1 cellular context compared by ENCODE assay signal in the genomic region with DNA sequence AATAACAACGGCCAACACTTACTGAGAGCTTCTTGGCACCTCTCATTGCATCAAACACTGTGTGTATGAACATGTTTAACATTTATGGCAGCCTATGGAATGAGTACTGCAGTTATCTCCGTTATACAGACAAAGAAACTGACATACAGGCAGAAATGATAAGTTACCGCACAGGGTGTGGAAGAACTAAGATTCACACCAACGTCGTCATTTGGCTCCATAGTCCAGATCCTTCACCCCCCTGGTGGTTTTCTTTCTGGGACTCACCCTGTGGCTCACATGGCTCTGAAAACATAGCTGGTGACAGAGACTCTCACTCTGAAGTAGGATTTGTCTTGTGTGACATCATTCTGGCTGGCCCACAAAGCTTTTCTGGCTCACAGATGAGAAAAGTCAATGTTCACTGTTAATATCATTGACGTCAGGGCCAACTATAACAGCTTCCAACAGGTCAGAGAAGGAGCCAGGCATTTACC.
TF ChIP-seq lines count a peak whose summit lies in the region.

No MANE protein-coding gene starts in this region.

TF ChIP-seq in K562, 482 proteins besides CTCF, POLR2A, EP300 and RAD21 (continued from another document):
- TF ChIP-seq, protein P1, sequence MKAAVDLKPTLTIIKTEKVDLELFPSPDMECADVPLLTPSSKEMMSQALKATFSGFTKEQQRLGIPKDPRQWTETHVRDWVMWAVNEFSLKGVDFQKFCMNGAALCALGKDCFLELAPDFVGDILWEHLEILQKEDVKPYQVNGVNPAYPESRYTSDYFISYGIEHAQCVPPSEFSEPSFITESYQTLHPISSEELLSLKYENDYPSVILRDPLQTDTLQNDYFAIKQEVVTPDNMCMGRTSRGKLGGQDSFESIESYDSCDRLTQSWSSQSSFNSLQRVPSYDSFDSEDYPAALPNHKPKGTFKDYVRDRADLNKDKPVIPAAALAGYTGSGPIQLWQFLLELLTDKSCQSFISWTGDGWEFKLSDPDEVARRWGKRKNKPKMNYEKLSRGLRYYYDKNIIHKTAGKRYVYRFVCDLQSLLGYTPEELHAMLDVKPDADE (conservative IDR thresholded peaks at IDR 0.05; ENCODE audit: control insufficient read depth, low read depth, low read length) = no peak
- TF ChIP-seq HDAC1 (IDR thresholded peaks at IDR 0.05) (peak in 1 of 2 experiments; percentile 46; a peak in 1 of 4 replicates), ZEB2 (IDR thresholded peaks at IDR 0.05) (peak; percentile 50; the same call in 1 of the 2 replicates), ZNF551 (CRISPR knock-in tag; IDR thresholded peaks at IDR 0.05) (no peak), ATF6 (CRISPR knock-in tag; IDR thresholded peaks at IDR 0.05) (no peak), EHMT2 (IDR thresholded peaks at IDR 0.05) (peak; percentile 56; the same call in 1 of the 2 replicates), TARDBP (IDR thresholded peaks at IDR 0.05) (peak; percentile 66; the same call in 1 of the 2 replicates), TAF7 (tag; IDR thresholded peaks at IDR 0.05) (no peak), NFE2 (IDR thresholded peaks at IDR 0.05; ENCODE audit: low read depth) (peak; percentile 30; the same call in 1 of the 2 replicates), MYNN (IDR thresholded peaks at IDR 0.05) (0 out of 2 replicates have a peak, but pooled peaks have one; percentile 34), MYNN (CRISPR knock-in tag; IDR thresholded peaks at IDR 0.05) (no peak), HDAC2 (IDR thresholded peaks at IDR 0.05) (peak; percentile 66; the same call in 1 of the 2 replicates), STAT5A (IDR thresholded peaks at IDR 0.05; ENCODE audit: borderline replicate concordance, low read length) (peak; percentile 90), PRDM10 (IDR thresholded peaks at IDR 0.05; ENCODE audit: partially characterized antibody) (peak; percentile 50), CREB1 (IDR thresholded peaks at IDR 0.05) (peak; percentile 90), CREB1 (CRISPR knock-in tag; IDR thresholded peaks at IDR 0.05) (peak; percentile 71), SP1 (CRISPR knock-in tag; IDR thresholded peaks at IDR 0.05) (peak; percentile 45; the same call in 1 of the 2 replicates), CBFA2T2 (conservative IDR thresholded peaks at IDR 0.05) (peak; percentile 92), BCLAF1 (IDR thresholded peaks at IDR 0.05; ENCODE audit: borderline replicate concordance in 1 of 2, control insufficient read depth in 1 of 2, low read depth in 2 of 2, low read length in 1 of 2) (0 out of 4 replicates have a peak, but pooled peaks of 1 of the 2 experiments have one; percentile 23)
- TF ChIP-seq, protein P2, sequence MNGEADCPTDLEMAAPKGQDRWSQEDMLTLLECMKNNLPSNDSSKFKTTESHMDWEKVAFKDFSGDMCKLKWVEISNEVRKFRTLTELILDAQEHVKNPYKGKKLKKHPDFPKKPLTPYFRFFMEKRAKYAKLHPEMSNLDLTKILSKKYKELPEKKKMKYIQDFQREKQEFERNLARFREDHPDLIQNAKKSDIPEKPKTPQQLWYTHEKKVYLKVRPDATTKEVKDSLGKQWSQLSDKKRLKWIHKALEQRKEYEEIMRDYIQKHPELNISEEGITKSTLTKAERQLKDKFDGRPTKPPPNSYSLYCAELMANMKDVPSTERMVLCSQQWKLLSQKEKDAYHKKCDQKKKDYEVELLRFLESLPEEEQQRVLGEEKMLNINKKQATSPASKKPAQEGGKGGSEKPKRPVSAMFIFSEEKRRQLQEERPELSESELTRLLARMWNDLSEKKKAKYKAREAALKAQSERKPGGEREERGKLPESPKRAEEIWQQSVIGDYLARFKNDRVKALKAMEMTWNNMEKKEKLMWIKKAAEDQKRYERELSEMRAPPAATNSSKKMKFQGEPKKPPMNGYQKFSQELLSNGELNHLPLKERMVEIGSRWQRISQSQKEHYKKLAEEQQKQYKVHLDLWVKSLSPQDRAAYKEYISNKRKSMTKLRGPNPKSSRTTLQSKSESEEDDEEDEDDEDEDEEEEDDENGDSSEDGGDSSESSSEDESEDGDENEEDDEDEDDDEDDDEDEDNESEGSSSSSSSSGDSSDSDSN (IDR thresholded peaks at IDR 0.05; ENCODE audit: borderline replicate concordance in 1 of 2, low read depth in 2 of 2, low read length in 2 of 2) = peak; percentile 91 to 99; a peak in 3 of 4 replicates
